26 cellular contexts compared by ENCODE assay signal in the genomic region with DNA sequence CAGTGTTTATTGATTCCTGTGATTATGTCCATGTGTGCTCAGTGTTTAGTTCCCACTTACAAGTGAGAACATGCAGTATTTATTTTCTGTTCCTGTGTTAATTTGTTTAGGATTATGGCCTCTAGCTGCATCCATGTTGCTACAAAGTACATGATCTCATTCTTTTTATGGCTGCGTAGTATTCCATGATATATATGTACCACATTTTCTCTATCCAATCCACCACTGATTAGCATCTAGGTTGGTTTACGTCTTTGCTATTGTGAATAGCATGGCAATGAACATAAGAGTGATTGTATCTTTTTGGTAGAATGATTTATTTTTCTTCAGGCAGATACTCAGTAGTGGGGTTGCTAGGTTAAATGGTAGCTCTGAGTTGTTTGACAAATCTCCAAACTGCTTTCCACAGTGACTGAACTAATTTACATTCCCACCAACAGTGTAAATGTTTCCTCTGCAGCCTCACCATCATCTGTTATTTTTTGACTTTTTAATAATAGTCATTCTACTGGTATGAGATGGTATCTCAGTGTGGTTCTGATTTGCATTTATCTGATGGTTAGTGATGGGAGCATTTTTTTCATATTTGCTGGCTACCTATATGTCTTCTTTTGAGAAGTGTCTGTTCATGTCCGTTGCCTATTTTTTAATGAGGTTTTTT. TPM values are rescaled to one million over a fixed set of nuclear protein-coding genes. Genes with fewer than 3 reads are reported as not detected.
DNase-seq lines count a peak whose midpoint lies in the region; ATAC-seq, FAIRE-seq and TF ChIP-seq lines count a peak whose summit lies in the region.
"Had no signal": no experiment of that assay in that cellular context is flagged by ENCODE, and none has a peak within 500 bp of the region (broad histone marks: within the 10 kb centered on the region; RNA-seq: fewer than 3 reads in every experiment).

No MANE protein-coding gene starts in this region.

- TF ChIP-seq POLR2A in A549 (IDR thresholded peaks at IDR 0.05; ENCODE audit: low read length) = no peak
- TF ChIP-seq POLR2A in K562 (conservative IDR thresholded peaks at IDR 0.05) = no peak
- TF ChIP-seq POLR2A in body of pancreas (IDR thresholded peaks at IDR 0.05) = no peak

- H3K9me3 ChIP-seq in A549 (no peaks in the 10 kb centered on the region), K562 (replicated peaks; ENCODE audit: control insufficient read depth, insufficient read depth, low read depth, low read length) (no peaks in the 10 kb centered on the region; the same call in 1 of the 2 replicates), body of pancreas (no peaks in the 10 kb centered on the region)

- TF ChIP-seq CTCF in A549 (IDR thresholded peaks at IDR 0.05) (no peak), K562 (IDR thresholded peaks at IDR 0.05 in 2 of 3, conservative IDR thresholded peaks at IDR 0.05 in 1 of 3; ENCODE audit: insufficient read depth in 2 of 3, low read depth in 1 of 3, low read length in 3 of 3) (no peak), body of pancreas (IDR thresholded peaks at IDR 0.05) (no peak)

- ATAC-seq in A549 (no peak), HG03457 (IDR thresholded peaks at IDR 0.05; ENCODE audit: unreplicated experiment) (peak; percentile 48), K562 (no peak), body of pancreas (no peak), GM18520 (IDR thresholded peaks at IDR 0.05; ENCODE audit: unreplicated experiment) (no peak)
- ATAC-seq: CD8-positive, alpha-beta T cell had no signal

- H3K4me3 ChIP-seq in A549 = no peak overlapping the region
- H3K4me3 ChIP-seq in K562 = no peak overlapping the region
- no peak overlapping the region for H3K4me3 ChIP-seq in body of pancreas
- H3K4me3 ChIP-seq: SJCRH30 had no signal

- no TSS peak for BruUV-seq in K562 (replicated peaks; lab: Mats Ljungman, UMichigan)

- H3K27me3 ChIP-seq in K562 (ENCODE audit: control insufficient read depth in 2 of 2, insufficient read depth in 2 of 2, low read length in 2 of 2) (no peaks in the 10 kb centered on the region), body of pancreas (no peaks in the 10 kb centered on the region)
- H3K27me3 ChIP-seq: SJCRH30 had no signal

- CTCF ChIA-PET in A549 (lab: Yijun Ruan, JAX) = interaction anchor here (1.1 kb wide), 1 partner anchor 166 kb away, joined by 3 read pairs; no protein-coding TSS in a partner anchor
- CTCF ChIA-PET in K562 (lab: Yijun Ruan, JAX; ENCODE audit: low intra/inter-chr PET ratio) = no interaction called here

- H3K4me2 ChIP-seq in A549 (no peak overlapping the region), K562 (ENCODE audit: insufficient read depth, low read length) (no peak overlapping the region)

- intact Hi-C loops in K562 (cut with micrococcal nuclease) = no loop called here
- intact Hi-C loops in body of pancreas (cut with DNase I) = no loop called here

- no peak overlapping the region for H2AFZ ChIP-seq in K562 (ENCODE audit: low read depth, low read length)

- 84% methylated on average over 3 of the region's 3 CpGs for WGBS in A549 (ENCODE audit: missing lambda C conversion rate)
- WGBS in K562 (ENCODE audit: insufficient coverage, low coverage, missing lambda C conversion rate) = 42% methylated on average over 3 of the region's 3 CpGs
- WGBS in body of pancreas, 2 donors = 94 to 95% methylated on average over 3 of the region's 3 CpGs

- in situ Hi-C loops in K562 (cut with MboI) = no loop called here

- H3K36me3 ChIP-seq in K562 (ENCODE audit: control insufficient read depth, insufficient read depth, low read length) (no peaks in the 10 kb centered on the region), body of pancreas (replicated peaks in 1 of 2; ENCODE audit: insufficient read depth in 1 of 2, low read depth in 2 of 2) (no peaks in the 10 kb centered on the region)
- H3K36me3 ChIP-seq: SJCRH30 had no signal

- POLR2A ChIA-PET in A549 (lab: Yijun Ruan, JAX) = no interaction called here
- POLR2A ChIA-PET in K562 (lab: Yijun Ruan, JAX) = no interaction called here

- no peak for TF ChIP-seq EP300 in A549 (IDR thresholded peaks at IDR 0.05)
- no peak for TF ChIP-seq EP300 in K562 (IDR thresholded peaks at IDR 0.05; ENCODE audit: low read length)

- H3K9ac ChIP-seq in K562 (ENCODE audit: insufficient read depth in 1 of 2, low read depth in 2 of 2, low read length in 2 of 2) = no peak overlapping the region

- H3K9me1 ChIP-seq in K562 (ENCODE audit: control insufficient read depth, insufficient read depth, low read length) = no peaks in the 10 kb centered on the region

- FAIRE-seq in A549 (lab: Jason Lieb, UNC) (peak; percentile 46), K562 (lab: Jason Lieb, UNC) (no peak)
- FAIRE-seq: GM12892, GM19239 had no signal

- DNase-seq in A549 (ENCODE audit: low read depth in 1 of 2, low spot score in 1 of 2) (no peak), ELR (ENCODE audit: low read depth) (peak; percentile 26), K562 (ENCODE audit: extremely low read depth in 1 of 4, low spot score in 3 of 4) (no peak), body of pancreas (no peak), SHP77 (lab: John Stamatoyannopoulos, UW) (no peak), C1 segment of cervical spinal cord (lab: John Stamatoyannopoulos, UW) (no peak)
- DNase-seq: AML-193; Caco-2; CD8-positive, alpha-beta T cell; H7; KG1; NCI-H1048; NCI-H1417; NCI-H1694 treated with DMSO at 0.1 percent for 48 hours; NCI-H2081 treated with DMSO at 0.1 percent for 48 hours; NCI-H2171; NCI-H345; NCI-H524; NCI-H748 treated with DMSO at 0.1 percent for 48 hours; SJCRH30; T-helper 1 cell had no signal

- no peak for TF ChIP-seq RAD21 in A549 (conservative IDR thresholded peaks at IDR 0.05 in 1 of 2, IDR thresholded peaks at IDR 0.05 in 1 of 2)
- TF ChIP-seq RAD21 in K562 (CRISPR knock-in tag; conservative IDR thresholded peaks at IDR 0.05 in 1 of 2, IDR thresholded peaks at IDR 0.05 in 1 of 2) = no peak

- H4K20me1 ChIP-seq in K562 (replicated peaks; ENCODE audit: control insufficient read depth, insufficient read depth, low read length) = no peaks in the 10 kb centered on the region

- H3K27ac ChIP-seq in A549 (no peak overlapping the region), K562 (ENCODE audit: extremely low read depth, low read depth, low read length) (no peak overlapping the region), body of pancreas (no peak overlapping the region)
- H3K27ac ChIP-seq: C4-2B, SJCRH30 had no signal

- no peaks in the 10 kb centered on the region for H3K79me2 ChIP-seq in K562 (ENCODE audit: control insufficient read depth, insufficient read depth, low read length)

- H3K4me1 ChIP-seq in A549 (no peaks in the 10 kb centered on the region), K562 (replicated peaks in 1 of 2; ENCODE audit: control insufficient read depth in 2 of 2, insufficient read depth in 2 of 2, low read length in 2 of 2) (no peaks in the 10 kb centered on the region), body of pancreas (peaks cover 6% of the 10 kb centered on the region)
- H3K4me1 ChIP-seq: Caco-2, SJCRH30 had no signal

TF ChIP-seq in A549, 52 proteins besides CTCF, POLR2A, EP300 and RAD21 (continues in another document):
- TF ChIP-seq CHD2 (IDR thresholded peaks at IDR 0.05; ENCODE audit: low read length, partially characterized antibody) (no peak), EHMT2 (IDR thresholded peaks at IDR 0.05; ENCODE audit: low read depth) (no peak), TFCP2L1 (CRISPR knock-in tag; IDR thresholded peaks at IDR 0.05) (no peak), CEBPB (IDR thresholded peaks at IDR 0.05) (no peak), HDAC2 (IDR thresholded peaks at IDR 0.05) (no peak), ZC3H11A (IDR thresholded peaks at IDR 0.05) (no peak)
- TF ChIP-seq, protein P1, sequence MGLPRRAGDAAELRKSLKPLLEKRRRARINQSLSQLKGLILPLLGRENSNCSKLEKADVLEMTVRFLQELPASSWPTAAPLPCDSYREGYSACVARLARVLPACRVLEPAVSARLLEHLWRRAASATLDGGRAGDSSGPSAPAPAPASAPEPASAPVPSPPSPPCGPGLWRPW (IDR thresholded peaks at IDR 0.05) = no peak

TF ChIP-seq in K562, 482 proteins besides CTCF, POLR2A, EP300 and RAD21 (continues in another document):
- TF ChIP-seq ZNF146 (CRISPR knock-in tag; IDR thresholded peaks at IDR 0.05; ENCODE audit: unreplicated experiment) = peak; percentile 22
- TF ChIP-seq SMAD4 (CRISPR knock-in tag; conservative IDR thresholded peaks at IDR 0.05) = no peak

RNA-seq across cellular contexts. Expression of a gene that starts 47.5 kb away (rescaled TPM):
- polyA plus RNA-seq in A549 (2011; rRNA removed) (23.8 and 24.2 TPM in 2 replicates), A549 (2017; fragmentation: RNase III; extraction: RNeasy Plus Mini Kit Qiagen cat#74134 plus additional on column Dnase treatment) (9.7 to 12.5 TPM (median 11.8 TPM) in 3 replicates), K562 (2011; rRNA removed) (11.1 and 16.3 TPM in 2 replicates), K562 (2014; fragmentation: Illumina TruSeq; extraction: Trizol) (11.4 and 14.5 TPM in 2 replicates), K562 (2014; fragmentation: Nextera tagmentation; extraction: Ambion mirVana) (1 to 10 TPM; 4.3 to 6.8 TPM), K562 (2014; rRNA removed) (9.0 and 14.6 TPM in 2 replicates)
- polyA plus RNA-seq in A549 (2012; cell fraction: cytosol; rRNA removed) = 3.8 and 4.0 TPM in 2 replicates
- polyA plus RNA-seq in A549 (2012; cell fraction: nucleus; rRNA removed) = 3.5 and 4.9 TPM in 2 replicates
- 25.5 and 26.9 TPM in 2 replicates for polyA minus RNA-seq in A549 (2011; rRNA and poly(A)+ RNA removed)
- 31.2 and 65.3 TPM in 2 replicates for total RNA-seq in K562 (2011; cell fraction: chromatin; rRNA removed; ENCODE audit: low replicate concordance)
- 11.2 and 15.0 TPM in 2 replicates for total RNA-seq in K562 (2011; cell fraction: nucleolus; rRNA removed)
- total RNA-seq in K562 (2011; cell fraction: nucleoplasm; rRNA removed) = 29.9 and 45.8 TPM in 2 replicates
- total RNA-seq in K562 (2014; rRNA removed) (14.0 and 18.3 TPM in 2 replicates), K562 (2014; rRNA removed; fragmentation: Illumina TruSeq; extraction: Trizol) (14.7 and 17.1 TPM in 2 replicates), K562 (2015; rRNA removed; fragmentation: Illumina TruSeq; extraction: Trizol) (10.1 and 12.5 TPM in 2 replicates), K562 (2021) (16.2 and 23.1 TPM in 2 replicates), body of pancreas (100 to 1,000 TPM; 100 to 104 TPM)
- polyA plus RNA-seq in K562 (2011; cell fraction: cytosol; rRNA removed) = 4.0 and 4.7 TPM in 2 replicates
- polyA plus RNA-seq in K562 (2011; cell fraction: nucleus; rRNA removed) = 13.8 and 14.7 TPM in 2 replicates
- polyA plus RNA-seq in K562 (2012) = 8.3 and 11.9 TPM in 2 replicates
- 21.9 and 28.0 TPM in 2 replicates for polyA minus RNA-seq in K562 (2011; rRNA and poly(A)+ RNA removed)
- 4.8 and 11.7 TPM in 2 replicates for polyA minus RNA-seq in K562 (2011; cell fraction: cytosol; rRNA and poly(A)+ RNA removed)
- polyA minus RNA-seq in K562 (2011; cell fraction: nucleus; rRNA and poly(A)+ RNA removed) = 21.4 and 33.0 TPM in 2 replicates
